8 cellular contexts compared by ENCODE assay signal in the genomic region with DNA sequence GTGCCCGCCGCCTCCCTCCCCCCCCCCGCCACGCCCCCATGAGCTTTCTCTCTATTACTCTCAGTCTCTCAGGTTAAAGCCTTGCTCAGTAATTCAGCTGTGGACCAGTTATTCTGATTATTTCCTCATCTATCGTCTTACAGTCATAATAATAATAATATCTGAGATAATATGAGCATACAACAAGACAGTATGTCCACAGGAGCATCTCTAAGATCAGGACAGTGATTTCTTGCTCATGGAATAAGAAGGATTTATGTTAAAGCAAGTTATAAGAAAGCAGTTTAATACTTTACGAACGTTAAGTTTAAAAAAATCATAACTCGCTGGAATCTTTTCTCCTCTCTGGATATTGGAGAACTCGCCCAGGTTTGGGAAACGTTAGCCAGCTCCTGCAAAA. TPM values are rescaled to one million over a fixed set of nuclear protein-coding genes. Genes with fewer than 3 reads are reported as not detected.
DNase-seq lines count a peak whose midpoint lies in the region; ATAC-seq lines count a peak whose summit lies in the region.

No MANE protein-coding gene starts in this region.

- no peaks in the 10 kb centered on the region for H3K9me3 Mint-ChIP-seq in activated T-helper 2 cell treated with anti-CD3 and anti-CD28 coated beads, Interferon-gamma antibody, Interleukin-2, Interleukin-4, amounts not matched to agents 10 μg/mL and 5 μg/mL and 100 μg/mL, durations not matched to agents 14 hours and 24 hours and 36 hours

- peak overlapping the region; percentile 39 for H3K4me3 ChIP-seq in H7 (ENCODE audit: insufficient read depth, low read depth, low read length)
- peak overlapping the region; percentile 21; the same call in 1 of the 2 replicates for H3K4me3 ChIP-seq in iPS DF 6.9 (ENCODE audit: low read length)
- H3K4me3 ChIP-seq in skeletal muscle satellite cell (ENCODE audit: low read length): peak overlapping the region; percentile 72

- no peaks in the 10 kb centered on the region for H3K9me3 ChIP-seq in iPS DF 6.9 (ENCODE audit: control insufficient read depth, insufficient read depth, low read length)
- no peaks in the 10 kb centered on the region for H3K9me3 ChIP-seq in skeletal muscle satellite cell (replicated peaks; ENCODE audit: low read length)

- WGBS in iPS DF 6.9 (ENCODE audit: insufficient coverage, insufficient read length): no CpG with 5 or more reads among the region's 10 CpGs

- peak overlapping the region; percentile 89 for H3K4me2 ChIP-seq in skeletal muscle satellite cell (ENCODE audit: low read length)

- no peaks in the 10 kb centered on the region for H3K36me3 Mint-ChIP-seq in activated T-helper 2 cell treated with anti-CD3 and anti-CD28 coated beads, Interferon-gamma antibody, Interleukin-2, Interleukin-4, amounts not matched to agents 10 μg/mL and 5 μg/mL and 100 μg/mL, durations not matched to agents 14 hours and 24 hours and 36 hours (ENCODE audit: low read depth)

- H3K4me3 Mint-ChIP-seq in activated T-helper 2 cell treated with anti-CD3 and anti-CD28 coated beads, Interferon-gamma antibody, Interleukin-2, Interleukin-4, amounts not matched to agents 10 μg/mL and 5 μg/mL and 100 μg/mL, durations not matched to agents 14 hours and 24 hours and 36 hours (ENCODE audit: low read depth): peak overlapping the region; percentile 76

- H3K36me3 ChIP-seq in H7 (replicated peaks; ENCODE audit: control insufficient read depth, insufficient read depth, low read length) (no peaks in the 10 kb centered on the region), iPS DF 6.9 (ENCODE audit: control insufficient read depth, insufficient read depth, low read length) (no peaks in the 10 kb centered on the region), skeletal muscle satellite cell (ENCODE audit: insufficient read depth, low read length) (peaks cover 2% of the 10 kb centered on the region)

- no peak for DNase-seq in H7
- DNase-seq in activated T-helper 2 cell treated with anti-CD3 and anti-CD28 coated beads, Interferon-gamma antibody, Interleukin-2, Interleukin-4, amounts not matched to agents 10 μg/mL and 5 μg/mL and 100 μg/mL, durations not matched to agents 14 hours and 24 hours and 36 hours (ENCODE audit: low spot score): no peak
- DNase-seq in iPS DF 6.9 (ENCODE audit: low read depth, low spot score): no peak
- DNase-seq in C1 segment of cervical spinal cord (lab: John Stamatoyannopoulos, UW): no peak
- no peak for DNase-seq in NCI-H524 (lab: John Stamatoyannopoulos, UW)
- DNase-seq in middle frontal gyrus (ENCODE audit: extremely low spot score, low spot score): no peak

- peaks cover 13% of the 10 kb centered on the region for H3K27me3 Mint-ChIP-seq in activated T-helper 2 cell treated with anti-CD3 and anti-CD28 coated beads, Interferon-gamma antibody, Interleukin-2, Interleukin-4, amounts not matched to agents 10 μg/mL and 5 μg/mL and 100 μg/mL, durations not matched to agents 14 hours and 24 hours and 36 hours (ENCODE audit: low read depth)

- peak overlapping the region; percentile 90 for H3K9ac ChIP-seq in skeletal muscle satellite cell (ENCODE audit: low read depth, low read length)

- no peak for ATAC-seq in HG03196 (IDR thresholded peaks at IDR 0.05; ENCODE audit: unreplicated experiment)

- H3K4me1 ChIP-seq in iPS DF 6.9 (ENCODE audit: control insufficient read depth, insufficient read depth, low read length): peaks cover 7% of the 10 kb centered on the region; the same call in 1 of the 2 replicates
- H3K4me1 ChIP-seq in skeletal muscle satellite cell (ENCODE audit: control insufficient read depth, insufficient read depth, low read length): peaks cover 55% of the 10 kb centered on the region

- H3K27me3 ChIP-seq in H7 (ENCODE audit: control insufficient read depth, insufficient read depth, low read length): no peaks in the 10 kb centered on the region
- no peaks in the 10 kb centered on the region; the same call in 1 of the 2 replicates for H3K27me3 ChIP-seq in iPS DF 6.9 (ENCODE audit: control insufficient read depth, insufficient read depth, low read length)
- H3K27me3 ChIP-seq in skeletal muscle satellite cell (ENCODE audit: control insufficient read depth, insufficient read depth, low read length): no peaks in the 10 kb centered on the region

- no peak overlapping the region for H3K27ac ChIP-seq in iPS DF 6.9 (ENCODE audit: low read length)

- H3K4me1 Mint-ChIP-seq in activated T-helper 2 cell treated with anti-CD3 and anti-CD28 coated beads, Interferon-gamma antibody, Interleukin-2, Interleukin-4, amounts not matched to agents 10 μg/mL and 5 μg/mL and 100 μg/mL, durations not matched to agents 14 hours and 24 hours and 36 hours (ENCODE audit: low read depth): peaks cover 16% of the 10 kb centered on the region

- intact Hi-C loops in activated T-helper 2 cell treated with anti-CD3 and anti-CD28 coated beads, Interferon-gamma antibody, Interleukin-2, Interleukin-4, amounts not matched to agents 10 μg/mL and 5 μg/mL and 100 μg/mL, durations not matched to agents 14 hours and 24 hours and 36 hours (cut with micrococcal nuclease): no loop called here

- no peak overlapping the region for H3K27ac Mint-ChIP-seq in activated T-helper 2 cell treated with anti-CD3 and anti-CD28 coated beads, Interferon-gamma antibody, Interleukin-2, Interleukin-4, amounts not matched to agents 10 μg/mL and 5 μg/mL and 100 μg/mL, durations not matched to agents 14 hours and 24 hours and 36 hours

RNA-seq across cellular contexts. Expression of a gene that starts 0.7 kb away (rescaled TPM):
- 2.8 and 7.9 TPM in 2 replicates for total RNA-seq in H7 (2014; rRNA removed; shearing (Covaris generic))
- total RNA-seq in activated T-helper 2 cell treated with anti-CD3 and anti-CD28 coated beads, Interferon-gamma antibody, Interleukin-2, Interleukin-4, amounts not matched to agents 10 μg/mL and 5 μg/mL and 100 μg/mL, durations not matched to agents 14 hours and 24 hours and 36 hours: 4.4 and 5.0 TPM in 2 replicates
- total RNA-seq in skeletal muscle satellite cell (2012; rRNA removed): 17.5 and 29.5 TPM in 2 replicates

Comparison
In these comparisons a context has a peak if more than half of its experiments do, and no peak if none do; other contexts are left out.
1. H3K4me3 ChIP-seq: peak in every context shown above with its lines; median percentile 72 in skeletal muscle satellite cell; 39 in H7; 21 in iPS DF 6.9.